8 cellular contexts compared by ENCODE assay signal in the genomic region with DNA sequence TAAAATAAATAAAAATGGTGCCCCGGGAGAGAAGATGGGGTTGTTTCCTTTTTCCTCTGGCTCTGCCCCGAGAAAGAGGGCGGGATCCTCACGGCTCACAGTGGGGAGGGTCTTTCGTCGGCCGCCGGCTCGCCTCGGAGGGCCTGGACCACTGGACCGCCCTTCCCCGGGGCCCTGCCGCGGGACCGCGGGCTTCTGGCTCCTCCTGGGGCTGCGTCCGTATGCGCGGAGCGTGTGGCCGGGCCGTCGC. TPM values are rescaled to one million over a fixed set of nuclear protein-coding genes. Genes with fewer than 3 reads are reported as not detected.
DNase-seq lines count a peak whose midpoint lies in the region; ATAC-seq and TF ChIP-seq lines count a peak whose summit lies in the region.

No MANE protein-coding gene starts in this region.

- no peaks in the 10 kb centered on the region for H3K9me2 ChIP-seq in Karpas-422 (replicated peaks; ENCODE audit: insufficient read depth, low read length)

- H3K4me1 Mint-ChIP-seq in T-helper 2 cell treated with Interferon-gamma antibody and Interleukin-4, amounts not matched to agents 5 μg/mL and 100 μg/mL, for 36 hours (ENCODE audit: low read depth) = peaks cover 36% of the 10 kb centered on the region

- H3K36me3 ChIP-seq in Karpas-422 (ENCODE audit: insufficient read depth, low read length) = no peaks in the 10 kb centered on the region
- H3K36me3 ChIP-seq in colonic mucosa = no peaks in the 10 kb centered on the region

- no peaks in the 10 kb centered on the region for H4K20me1 ChIP-seq in Karpas-422 (ENCODE audit: insufficient read depth, low read depth, low read length)

- peak overlapping the region; percentile 80 for H3K9ac ChIP-seq in Karpas-422 (ENCODE audit: low read length)
- no peak overlapping the region for H3K9ac ChIP-seq in colonic mucosa (ENCODE audit: low read depth in 2 of 2, low read length in 2 of 2)

- H3K4me1 ChIP-seq in Karpas-422 (ENCODE audit: low read length) (peaks cover 44% of the 10 kb centered on the region), colonic mucosa (peaks cover 14% of the 10 kb centered on the region)

- H3K27me3 ChIP-seq in Karpas-422 (ENCODE audit: low read length) (0 out of 2 replicates have a peak, but pooled peaks cover 2% of the 10 kb centered on the region), colonic mucosa (peaks cover 95% of the 10 kb centered on the region)

- peak overlapping the region; percentile 84 for H3K27ac Mint-ChIP-seq in T-helper 2 cell treated with Interferon-gamma antibody and Interleukin-4, amounts not matched to agents 5 μg/mL and 100 μg/mL, for 36 hours

- TF ChIP-seq CTCF in colonic mucosa (IDR thresholded peaks at IDR 0.05) (no peak), retinal pigment epithelial cell (conservative IDR thresholded peaks at IDR 0.05; ENCODE audit: low read depth, low read length) (no peak)

- H2AFZ ChIP-seq in Karpas-422 (ENCODE audit: low read length) = no peak overlapping the region

- intact Hi-C loops in colonic mucosa (cut with DNase I) = no loop called here

- peaks cover 31% of the 10 kb centered on the region for H3K79me2 ChIP-seq in Karpas-422 (ENCODE audit: low read length)

- peak overlapping the region; percentile 88 for H3K4me3 Mint-ChIP-seq in T-helper 2 cell treated with Interferon-gamma antibody and Interleukin-4, amounts not matched to agents 5 μg/mL and 100 μg/mL, for 36 hours

- peaks cover 42% of the 10 kb centered on the region for H3K27me3 Mint-ChIP-seq in T-helper 2 cell treated with Interferon-gamma antibody and Interleukin-4, amounts not matched to agents 5 μg/mL and 100 μg/mL, for 36 hours (ENCODE audit: low read depth)

- H3K4me3 ChIP-seq in Karpas-422 (ENCODE audit: low read length) (peak overlapping the region; percentile 91), colonic mucosa (peak overlapping the region; percentile 34), retinal pigment epithelial cell (ENCODE audit: low read length) (peak overlapping the region; percentile 85)

- ATAC-seq in GM18858 (IDR thresholded peaks at IDR 0.05; ENCODE audit: unreplicated experiment) = no peak

- H3K36me3 Mint-ChIP-seq in T-helper 2 cell treated with Interferon-gamma antibody and Interleukin-4, amounts not matched to agents 5 μg/mL and 100 μg/mL, for 36 hours (ENCODE audit: low read depth) = no peaks in the 10 kb centered on the region

- H3K9me3 Mint-ChIP-seq in T-helper 2 cell treated with Interferon-gamma antibody and Interleukin-4, amounts not matched to agents 5 μg/mL and 100 μg/mL, for 36 hours = no peaks in the 10 kb centered on the region

- H3K9me3 ChIP-seq in Karpas-422 (ENCODE audit: low read length) (no peaks in the 10 kb centered on the region), colonic mucosa (no peaks in the 10 kb centered on the region)

- DNase-seq in T-helper 2 cell treated with Interferon-gamma antibody and Interleukin-4, amounts not matched to agents 5 μg/mL and 100 μg/mL, for 36 hours (ENCODE audit: low spot score) = no peak
- DNase-seq in T-helper 2 cell = no peak
- peak; percentile 83 for DNase-seq in Karpas-422
- no peak for DNase-seq in colonic mucosa
- no peak for DNase-seq in retinal pigment epithelial cell (ENCODE audit: low read depth)
- no peak for DNase-seq in NCI-H128 (lab: John Stamatoyannopoulos, UW; ENCODE audit: unreplicated experiment)
- DNase-seq in central memory CD4-positive, alpha-beta T cell = no peak

- peak overlapping the region; percentile 82 for H3K4me2 ChIP-seq in Karpas-422 (ENCODE audit: low read depth, low read length, poor library complexity, severe bottlenecking)

- H3K27ac ChIP-seq in Karpas-422 (ENCODE audit: low read length) (peak overlapping the region; percentile 96), colonic mucosa (no peak overlapping the region)

RNA-seq across cellular contexts. Expression of a gene that starts 3.5 kb away (rescaled TPM):
- total RNA-seq in Karpas-422 (2014; rRNA removed; shearing (Covaris generic); ENCODE audit: low replicate concordance) = 61.5 and 120 TPM in 2 replicates
- 1 to 10 TPM in 1 of 2 donors, under 1 TPM in 1; 0.24 to 1.2 TPM for total RNA-seq in colonic mucosa

RNA-seq across cellular contexts. Expression of a gene that starts 58.0 kb away (rescaled TPM):
- total RNA-seq in Karpas-422 (2014; rRNA removed; shearing (Covaris generic); ENCODE audit: low replicate concordance) = 34.3 and 34.5 TPM in 2 replicates
- 10 to 100 TPM; 73.2 to 83.3 TPM for total RNA-seq in colonic mucosa

Comparison
In these comparisons a context has a peak if more than half of its experiments do, and no peak if none do; other contexts are left out.
1. H3K4me3 ChIP-seq: peak in every context shown above with its lines; median percentile 91 in Karpas-422; 85 in retinal pigment epithelial cell; 34 in colonic mucosa.
2. RNA of a gene that starts 3.5 kb away (total RNA-seq): 61.5 to 120 TPM in Karpas-422; 0.24 to 1.2 TPM in colonic mucosa; every median in the first group is over 10 times any median in the second.